11 cellular contexts compared by ENCODE assay signal in the genomic region with DNA sequence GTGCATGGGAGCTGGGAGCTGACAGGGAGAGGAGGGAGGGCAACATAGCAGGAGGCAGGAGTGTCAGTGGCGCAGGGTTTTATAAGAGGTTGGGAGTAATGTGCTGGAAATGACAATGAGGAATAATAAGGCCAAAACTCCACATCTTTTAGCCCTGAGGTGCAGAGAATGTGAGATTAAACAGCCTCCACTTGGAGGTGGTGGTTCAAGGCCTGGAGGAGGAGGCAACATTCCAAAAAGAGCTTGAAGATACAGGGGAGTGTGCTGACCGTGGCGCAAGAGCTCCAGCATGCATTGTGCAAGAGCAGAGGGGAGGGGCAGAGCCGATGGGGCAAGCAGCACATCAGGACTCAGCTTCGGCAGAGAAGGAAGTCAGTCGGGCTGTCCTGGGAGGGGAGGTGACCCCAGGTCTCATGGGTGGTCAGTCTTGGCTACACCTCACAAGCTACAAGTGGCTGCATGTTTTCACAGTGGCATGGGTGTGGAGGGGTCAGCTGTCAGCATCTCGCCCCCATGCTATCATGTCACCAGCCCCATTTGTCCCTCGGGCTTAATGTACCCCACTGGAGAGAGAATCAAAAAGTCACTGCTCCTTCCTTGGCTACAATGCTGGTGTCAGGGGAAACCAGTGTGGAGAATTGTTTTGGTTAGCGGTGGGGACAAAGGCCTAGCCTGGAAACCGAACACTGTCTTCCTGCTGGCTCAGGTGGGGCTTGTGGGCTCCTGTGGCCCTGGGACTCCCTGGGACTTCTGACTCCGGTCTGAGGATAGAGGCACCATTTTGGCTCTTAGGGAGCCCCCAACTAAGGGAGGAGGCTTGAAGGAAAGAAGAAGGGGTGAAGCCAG.
A peak's percentile ranks its signal among the peaks of the same experiment; 100 is the strongest.
DNase-seq lines count a peak whose midpoint lies in the region; ATAC-seq and TF ChIP-seq lines count a peak whose summit lies in the region.
"Had no signal": no experiment of that assay in that cellular context is flagged by ENCODE, and none has a peak within 500 bp of the region (broad histone marks: within the 10 kb centered on the region; RNA-seq: fewer than 3 reads in every experiment).

No MANE protein-coding gene starts in this region.

- no peak overlapping the region for H3K4me3 ChIP-seq in right cardiac atrium (ENCODE audit: low read length)
- no peak overlapping the region for H3K4me3 ChIP-seq in gastrocnemius medialis

- no peaks in the 10 kb centered on the region for H3K36me3 ChIP-seq in gastrocnemius medialis

- ATAC-seq in right cardiac atrium (peak; percentile 92 to 95), gastrocnemius medialis (peak; percentile 80 to 92), HG03521 (IDR thresholded peaks at IDR 0.05; ENCODE audit: unreplicated experiment) (no peak), foreskin keratinocyte (no peak)

- TF ChIP-seq POLR2A in gastrocnemius medialis (IDR thresholded peaks at IDR 0.05) = no peak

- no peaks in the 10 kb centered on the region for H3K27me3 ChIP-seq in right cardiac atrium (ENCODE audit: control insufficient read depth, insufficient read depth)
- no peaks in the 10 kb centered on the region for H3K27me3 ChIP-seq in gastrocnemius medialis
- no peaks in the 10 kb centered on the region for H3K27me3 ChIP-seq in foreskin keratinocyte

- peaks cover 8% of the 10 kb centered on the region for H3K4me1 ChIP-seq in right cardiac atrium (ENCODE audit: control insufficient read depth, insufficient read depth, low read length)
- peaks cover 0 to 6% of the 10 kb centered on the region in 2 donors for H3K4me1 ChIP-seq in gastrocnemius medialis
- H3K4me1 ChIP-seq in foreskin keratinocyte = peaks cover 16% of the 10 kb centered on the region

- intact Hi-C loops in right cardiac atrium (cut with DNase I) = no loop called here
- intact Hi-C loops in gastrocnemius medialis (cut with DNase I; ENCODE audit: low total_unique reads) = loop anchor here (2.0 kb wide), 1 partner anchor 44 kb away; no protein-coding TSS in a partner anchor

- TF ChIP-seq CTCF in gastrocnemius medialis (IDR thresholded peaks at IDR 0.05 in 4 of 5, conservative IDR thresholded peaks at IDR 0.05 in 1 of 5) (no peak), foreskin keratinocyte (conservative IDR thresholded peaks at IDR 0.05) (no peak)

- H3K9me3 ChIP-seq in right cardiac atrium (ENCODE audit: control insufficient read depth, low read length) = no peaks in the 10 kb centered on the region
- no peaks in the 10 kb centered on the region for H3K9me3 ChIP-seq in gastrocnemius medialis

- peak overlapping the region; percentile 31 for H3K27ac ChIP-seq in right cardiac atrium (ENCODE audit: low read length)
- peak overlapping the region; percentile 51 to 67 (median 60) for H3K27ac ChIP-seq in gastrocnemius medialis
- H3K27ac ChIP-seq in foreskin keratinocyte = no peak overlapping the region

- DNase-seq in GM04503 (ENCODE audit: low read depth) (peak; percentile 57), amniotic epithelial cell (ENCODE audit: low read depth) (peak; percentile 99), right cardiac atrium (peak; percentile 90 to 96 (median 93)), gastrocnemius medialis (peak; percentile 70 to 89), foreskin keratinocyte (no peak), islet precursor cell (no peak), NCI-H510A (lab: John Stamatoyannopoulos, UW) (no peak)
- DNase-seq: activated CD4-positive, alpha-beta T cell treated with anti-CD3 and anti-CD28 coated beads, Interleukin-2, amount 50 U/mL, for 1 hour; NCI-H2227 treated with DMSO at 0.1 percent for 48 hours; stimulated activated CD4-positive, alpha-beta T cell treated with anti-CD3 and anti-CD28 coated beads, Interleukin-4, amount 100 ng/mL, for 1 hour had no signal

- 64% methylated on average over 11 of the region's 11 CpGs for WGBS in right cardiac atrium

- in situ Hi-C loops in gastrocnemius medialis (cut with MboI; ENCODE audit: low sequenced_read_pairs in 4 of 4) = no loop called here

Comparison
In these comparisons a context has a peak if more than half of its experiments do, and no peak if none do; other contexts are left out.
1. DNase-seq: peak in GM04503 (single experiment), amniotic epithelial cell (single experiment), right cardiac atrium (3 of 3) and gastrocnemius medialis (2 of 2); none in foreskin keratinocyte (0 of 2), islet precursor cell (single experiment) and NCI-H510A (single experiment).
2. ATAC-seq: peak in right cardiac atrium (2 of 2) and gastrocnemius medialis (2 of 2); none in HG03521 (single experiment) and foreskin keratinocyte (single experiment).